In genomic region chr2:75606851-75607798, GRCh38 we compare ENCODE assay signal across 2 cellular contexts.
TF ChIP-seq lines count a peak whose summit lies in the region.

No MANE protein-coding gene starts in this region.

TF ChIP-seq in Ishikawa, 13 proteins besides CTCF, POLR2A, EP300 and RAD21:
- TF ChIP-seq NFIC (IDR thresholded peaks at IDR 0.05) (peak; percentile 62; the same call in 1 of the 2 replicates), CREB1 (IDR thresholded peaks at IDR 0.05; ENCODE audit: low read depth) (no peak), MAX (IDR thresholded peaks at IDR 0.05) (peak; percentile 50; the same call in 1 of the 2 replicates), YY1 (IDR thresholded peaks at IDR 0.05; ENCODE audit: low read depth) (no peak), CEBPB (IDR thresholded peaks at IDR 0.05) (0 out of 2 replicates have a peak, but pooled peaks have one; percentile 9), TEAD4 (IDR thresholded peaks at IDR 0.05) (peak; percentile 76), TCF12 (IDR thresholded peaks at IDR 0.05; ENCODE audit: low read depth) (peak; percentile 83), ZBTB7A (IDR thresholded peaks at IDR 0.05; ENCODE audit: low read depth) (no peak), EGR1 (IDR thresholded peaks at IDR 0.05) (no peak)

TF ChIP-seq in GM12878, 131 proteins besides CTCF, POLR2A, EP300 and RAD21:
- TF ChIP-seq ZBTB33 (IDR thresholded peaks at IDR 0.05) = no peak
- no peak for TF ChIP-seq MTA3 (IDR thresholded peaks at IDR 0.05; ENCODE audit: borderline replicate concordance, low read length)
- TF ChIP-seq PAX5 (IDR thresholded peaks at IDR 0.05; ENCODE audit: borderline replicate concordance, low read depth, low read length) = no peak
- TF ChIP-seq SREBF1 (IDR thresholded peaks at IDR 0.05; ENCODE audit: low read length) = no peak
- TF ChIP-seq CBX3 (IDR thresholded peaks at IDR 0.05; ENCODE audit: borderline replicate concordance, low read depth) = no peak
- no peak for TF ChIP-seq FOS (IDR thresholded peaks at IDR 0.05; ENCODE audit: borderline replicate concordance, extremely low read depth, insufficient read length)
- TF ChIP-seq DPF2 (IDR thresholded peaks at IDR 0.05) = no peak
- no peak for TF ChIP-seq SIN3A (IDR thresholded peaks at IDR 0.05; ENCODE audit: low read depth, low read length)
- TF ChIP-seq RUNX3 (IDR thresholded peaks at IDR 0.05; ENCODE audit: low read length) = 0 out of 2 replicates have a peak, but pooled peaks have one; percentile 36
